ENCODE assay signal across 1 cellular context in the genomic region with DNA sequence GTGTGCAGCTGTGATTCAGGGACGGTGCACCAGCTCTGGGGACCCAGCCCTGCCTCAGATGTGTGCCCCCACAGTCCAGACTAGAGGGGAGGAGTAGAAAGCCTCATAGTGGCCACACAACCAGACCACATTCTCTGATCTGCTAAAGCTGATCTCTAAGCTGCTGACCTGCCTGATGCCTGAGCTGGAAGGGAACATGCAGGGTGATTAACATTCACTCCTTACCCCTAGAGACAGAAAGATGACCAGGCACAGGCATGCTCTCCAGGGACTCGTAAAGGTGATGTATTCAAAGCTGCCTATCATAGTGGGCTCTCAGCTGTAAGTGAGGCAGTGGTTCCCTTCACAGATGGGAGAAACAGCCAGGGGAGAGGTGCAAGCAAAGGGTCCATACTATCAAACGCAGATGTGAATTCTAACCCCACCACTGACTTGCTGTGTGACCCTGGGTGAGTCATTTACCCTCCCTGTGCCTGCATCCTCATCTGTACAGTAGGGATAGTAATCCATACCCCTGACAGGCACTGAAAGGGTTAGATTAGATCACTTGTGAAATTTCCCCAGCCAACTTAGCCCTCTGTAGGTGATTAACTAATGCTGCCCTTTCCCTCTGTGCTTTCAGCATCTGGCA.
TF ChIP-seq lines count a peak whose summit lies in the region.

No MANE protein-coding gene starts in this region.

TF ChIP-seq in K562, 482 proteins besides CTCF, POLR2A, EP300 and RAD21 (continued from another document):
- TF ChIP-seq, protein P1, sequence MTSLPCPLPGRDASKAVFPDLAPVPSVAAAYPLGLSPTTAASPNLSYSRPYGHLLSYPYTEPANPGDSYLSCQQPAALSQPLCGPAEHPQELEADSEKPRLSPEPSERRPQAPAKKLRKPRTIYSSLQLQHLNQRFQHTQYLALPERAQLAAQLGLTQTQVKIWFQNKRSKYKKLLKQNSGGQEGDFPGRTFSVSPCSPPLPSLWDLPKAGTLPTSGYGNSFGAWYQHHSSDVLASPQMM (CRISPR knock-in tag; IDR thresholded peaks at IDR 0.05) = no peak
- TF ChIP-seq NFIC (IDR thresholded peaks at IDR 0.05) = no peak
- TF ChIP-seq, protein P2, sequence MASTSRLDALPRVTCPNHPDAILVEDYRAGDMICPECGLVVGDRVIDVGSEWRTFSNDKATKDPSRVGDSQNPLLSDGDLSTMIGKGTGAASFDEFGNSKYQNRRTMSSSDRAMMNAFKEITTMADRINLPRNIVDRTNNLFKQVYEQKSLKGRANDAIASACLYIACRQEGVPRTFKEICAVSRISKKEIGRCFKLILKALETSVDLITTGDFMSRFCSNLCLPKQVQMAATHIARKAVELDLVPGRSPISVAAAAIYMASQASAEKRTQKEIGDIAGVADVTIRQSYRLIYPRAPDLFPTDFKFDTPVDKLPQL (IDR thresholded peaks at IDR 0.05; ENCODE audit: extremely low read depth, insufficient read length) = no peak
- TF ChIP-seq STAT5B (CRISPR knock-in tag; IDR thresholded peaks at IDR 0.05) = no peak
- TF ChIP-seq, protein P3, sequence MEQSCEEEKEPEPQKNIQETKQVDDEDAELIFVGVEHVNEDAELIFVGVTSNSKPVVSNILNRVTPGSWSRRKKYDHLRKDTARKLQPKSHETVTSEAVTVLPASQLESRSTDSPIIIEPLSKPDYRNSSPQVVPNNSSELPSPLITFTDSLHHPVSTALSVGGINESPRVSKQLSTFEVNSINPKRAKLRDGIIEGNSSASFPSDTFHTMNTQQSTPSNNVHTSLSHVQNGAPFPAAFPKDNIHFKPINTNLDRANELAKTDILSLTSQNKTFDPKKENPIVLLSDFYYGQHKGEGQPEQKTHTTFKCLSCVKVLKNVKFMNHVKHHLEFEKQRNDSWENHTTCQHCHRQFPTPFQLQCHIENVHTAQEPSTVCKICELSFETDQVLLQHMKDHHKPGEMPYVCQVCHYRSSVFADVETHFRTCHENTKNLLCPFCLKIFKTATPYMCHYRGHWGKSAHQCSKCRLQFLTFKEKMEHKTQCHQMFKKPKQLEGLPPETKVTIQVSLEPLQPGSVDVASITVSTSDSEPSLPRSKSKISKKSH (CRISPR knock-in tag; IDR thresholded peaks at IDR 0.05) = no peak
- TF ChIP-seq MYC (IDR thresholded peaks at IDR 0.05; ENCODE audit: low read depth, low read length) = no peak
- TF ChIP-seq MYC (CRISPR knock-in tag; IDR thresholded peaks at IDR 0.05; ENCODE audit: borderline replicate concordance, low read depth) = no peak
- no peak for TF ChIP-seq ILF3 (IDR thresholded peaks at IDR 0.05; ENCODE audit: borderline replicate concordance)
- TF ChIP-seq ZNF778 (CRISPR knock-in tag; IDR thresholded peaks at IDR 0.05) = no peak
- no peak for TF ChIP-seq SMARCE1 (IDR thresholded peaks at IDR 0.05)
- TF ChIP-seq SMARCA4 (IDR thresholded peaks at IDR 0.05) = no peak
